Comparison of ENCODE assay signal across 8 cellular contexts in genomic region chr16:5071681-5072333, GRCh38. TPM values are rescaled to one million over a fixed set of nuclear protein-coding genes. Genes with fewer than 3 reads are reported as not detected.
A peak's percentile ranks its signal among the peaks of the same experiment; 100 is the strongest.
DNase-seq lines count a peak whose midpoint lies in the region; ATAC-seq lines count a peak whose summit lies in the region.

Gene ALG1 (plus strand): TSS chr16:5071843. CDS start chr16:5071850, 7 bp downstream.

- peak within 1 kb of the TSS; percentile 69 for H3K4me3 ChIP-seq in CD8-positive, alpha-beta memory T cell (ENCODE audit: low read length)
- H3K4me3 ChIP-seq in endocrine pancreas (ENCODE audit: control insufficient read depth, insufficient read depth, low read length): peak within 1 kb of the TSS; percentile 60

- H3K4me1 Mint-ChIP-seq in CD8-positive, alpha-beta memory T cell: peaks cover 30 to 39% (median 31%) of the 10 kb centered on the region in 3 donors

- peak within 1 kb of the TSS; percentile 87 to 99 (median 94) for H3K4me3 Mint-ChIP-seq in CD8-positive, alpha-beta memory T cell

- H3K36me3 ChIP-seq in CD8-positive, alpha-beta memory T cell (ENCODE audit: insufficient read depth, low read length): peaks cover 16% of the 10 kb centered on the region
- H3K36me3 ChIP-seq in endocrine pancreas (ENCODE audit: control insufficient read depth, insufficient read depth, low read length): no peaks in the 10 kb centered on the region

- CTCF ChIA-PET in CD8-positive, alpha-beta memory T cell (lab: Charles Lee): interaction anchor here (1.2 to 1.4 kb wide), 3 partner anchors 13 to 38 kb away, joined by 4 read pairs; partner anchors contain the start of gene NAGPA

- H3K9me3 ChIP-seq in CD8-positive, alpha-beta memory T cell (ENCODE audit: low read length): no peaks in the 10 kb centered on the region
- H3K9me3 ChIP-seq in endocrine pancreas (ENCODE audit: control insufficient read depth, low read length): no peaks in the 10 kb centered on the region

- H3K9ac ChIP-seq in endocrine pancreas (ENCODE audit: control insufficient read depth, insufficient read depth, low read length): peak within 1 kb of the TSS; percentile 34

- ATAC-seq in GM19455 (IDR thresholded peaks at IDR 0.05; ENCODE audit: unreplicated experiment): peak; percentile 82

- POLR2A ChIA-PET in CD8-positive, alpha-beta memory T cell (lab: Charles Lee): interaction anchor here (1.8 kb wide), 1 partner anchor 38 kb away, joined by 10 read pairs; the partner anchor contains the start of gene NAGPA

- H3K27me3 Mint-ChIP-seq in CD8-positive, alpha-beta memory T cell: no peaks in the 10 kb centered on the region

- no peaks in the 10 kb centered on the region for H3K27me3 ChIP-seq in CD8-positive, alpha-beta memory T cell (ENCODE audit: insufficient read depth, low read length, poor library complexity, severe bottlenecking)
- H3K27me3 ChIP-seq in endocrine pancreas (ENCODE audit: control insufficient read depth, insufficient read depth, low read length): no peaks in the 10 kb centered on the region

- peak within 1 kb of the TSS; percentile 95 to 99 (median 96) for H3K27ac Mint-ChIP-seq in CD8-positive, alpha-beta memory T cell

- H3K4me1 ChIP-seq in CD8-positive, alpha-beta memory T cell (ENCODE audit: insufficient read depth, low read length): peaks cover 19% of the 10 kb centered on the region
- H3K4me1 ChIP-seq in endocrine pancreas (ENCODE audit: control insufficient read depth, insufficient read depth, low read length): no peaks in the 10 kb centered on the region

- DNase-seq in CD8-positive, alpha-beta memory T cell: peak; percentile 85 to 93 (median 86)
- DNase-seq in HK-2 (ENCODE audit: unreplicated experiment): peak; percentile 81
- peak; percentile 74 to 86 for DNase-seq in NOMO-1 (lab: John Stamatoyannopoulos, UW; ENCODE audit: unreplicated experiment in 2 of 2)
- DNase-seq in activated CD8-positive, alpha-beta memory T cell treated with anti-CD3 and anti-CD28 coated beads for 48 hours (ENCODE audit: low read depth in 2 of 3, low spot score in 2 of 3): peak; percentile 74 to 83 (median 80)
- peak; percentile 98 for DNase-seq in mesenteric fat pad (ENCODE audit: low spot score)
- DNase-seq in stimulated activated CD8-positive, alpha-beta memory T cell treated with anti-CD3 and anti-CD28 coated beads, Interleukin-15, amount 100 ng/mL, for 24 hours (ENCODE audit: low read depth): peak; percentile 78

- no peaks in the 10 kb centered on the region for H3K9me3 Mint-ChIP-seq in CD8-positive, alpha-beta memory T cell

- peaks cover 0 to 34% (median 3%) of the 10 kb centered on the region in 3 donors for H3K36me3 Mint-ChIP-seq in CD8-positive, alpha-beta memory T cell

- peak within 1 kb of the TSS; percentile 73 for H3K27ac ChIP-seq in CD8-positive, alpha-beta memory T cell (ENCODE audit: low read depth, low read length)

RNA-seq across cellular contexts. Expression of gene ALG1, which starts in this region (rescaled TPM):
- 10 to 100 TPM; 47.8 to 50.7 TPM for total RNA-seq in CD8-positive, alpha-beta memory T cell
- polyA plus RNA-seq in CD8-positive, alpha-beta memory T cell: 32.8 TPM
- total RNA-seq in mesenteric fat pad: 20.4 TPM

Comparison
In these comparisons a context has a peak if more than half of its experiments do, and no peak if none do; other contexts are left out.
1. Peak in every context shown above with its lines: DNase-seq, ATAC-seq, H3K4me3 ChIP-seq and H3K27ac ChIP-seq.